Comparison of ENCODE assay signal across 18 cellular contexts in the genomic region with DNA sequence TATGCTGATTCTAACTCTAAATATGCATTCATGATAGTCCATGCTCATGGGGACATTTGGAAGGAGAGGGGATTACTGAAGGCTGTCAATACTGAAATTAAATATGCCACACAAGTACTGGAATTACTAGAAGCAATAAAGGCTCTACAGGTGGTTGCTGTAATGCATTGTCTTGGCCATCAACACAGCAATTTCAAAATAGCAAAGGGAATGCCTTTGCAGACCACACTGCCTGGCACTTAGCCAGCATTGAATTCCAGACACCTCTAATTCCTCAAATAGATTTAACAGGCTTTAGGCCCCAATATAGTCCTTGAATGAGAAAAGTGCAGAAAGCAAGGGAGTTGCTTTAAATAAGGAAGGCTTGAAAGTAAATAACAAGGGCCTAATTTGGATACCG.
DNase-seq lines count a peak whose midpoint lies in the region; ATAC-seq, FAIRE-seq and TF ChIP-seq lines count a peak whose summit lies in the region.
"Had no signal": no experiment of that assay in that cellular context is flagged by ENCODE, and none has a peak within 500 bp of the region (broad histone marks: within the 10 kb centered on the region; RNA-seq: fewer than 3 reads in every experiment).

No MANE protein-coding gene starts in this region.

- no peaks in the 10 kb centered on the region for H3K27me3 ChIP-seq in H9 (ENCODE audit: insufficient read depth, low read length)
- no peaks in the 10 kb centered on the region for H3K27me3 ChIP-seq in PC-9 (ENCODE audit: insufficient read depth, low read depth)
- no peaks in the 10 kb centered on the region for H3K27me3 ChIP-seq in aorta (ENCODE audit: control insufficient read depth in 1 of 2, insufficient read depth in 2 of 2, low read length in 1 of 2)
- H3K27me3 ChIP-seq in pancreas, result no peaks in the 10 kb centered on the region
- H3K27me3 ChIP-seq: BLaER1 treated with 17β-estradiol and CSF1 and Interleukin-3, amounts not matched to agents 10 nM and 100 nM had no signal

- H3K9me2 ChIP-seq in PC-9 (ENCODE audit: insufficient read depth), result no peaks in the 10 kb centered on the region

- H3K4me1 ChIP-seq in H9 (ENCODE audit: insufficient read depth, low read length) (peaks cover 4% of the 10 kb centered on the region; the same call in 1 of the 2 replicates), PC-9 (replicated peaks; ENCODE audit: insufficient read depth) (peaks cover 26% of the 10 kb centered on the region), aorta (ENCODE audit: control insufficient read depth in 1 of 2, insufficient read depth in 2 of 2, low read length in 2 of 2) (peaks cover 3 to 11% of the 10 kb centered on the region in 2 donors), pancreas (no peaks in the 10 kb centered on the region)

- H3K9ac ChIP-seq in H9 (ENCODE audit: extremely low read depth, insufficient read length, low read length), result no peak overlapping the region
- H3K9ac ChIP-seq: BLaER1 treated with 17β-estradiol and CSF1 and Interleukin-3, amounts not matched to agents 10 nM and 100 nM; KMS-11 had no signal

- H3K56ac ChIP-seq in H9 (ENCODE audit: insufficient read length, low read depth, low read length), result no peak overlapping the region

- H3F3A ChIP-seq in PC-9 (ENCODE audit: insufficient read depth, low read depth), result no peaks in the 10 kb centered on the region

- H4K20me1 ChIP-seq in H9 (ENCODE audit: control insufficient read depth, insufficient read depth, insufficient read length), result no peaks in the 10 kb centered on the region
- H4K20me1 ChIP-seq in PC-9 (ENCODE audit: insufficient read depth), result no peaks in the 10 kb centered on the region
- H4K20me1 ChIP-seq: BLaER1 treated with 17β-estradiol and CSF1 and Interleukin-3, amounts not matched to agents 10 nM and 100 nM had no signal

- H2BK20ac ChIP-seq in H9 (ENCODE audit: low read depth, low read length, poor library complexity, severe bottlenecking), result no peak overlapping the region

- DNase-seq in H9, result no peak
- peak; percentile 52 to 54 for DNase-seq in PC-9
- peak; percentile 76 for DNase-seq in glomerular visceral epithelial cell (ENCODE audit: extremely low spot score)
- peak; percentile 6 for DNase-seq in non-pigmented ciliary epithelial cell (ENCODE audit: low read depth)
- no peak for DNase-seq in DMS153 treated with DMSO at 0.1 percent for 48 hours (lab: John Stamatoyannopoulos, UW; ENCODE audit: unreplicated experiment)
- no peak for DNase-seq in aorta
- no peak for DNase-seq in pancreas
- DNase-seq: activated CD4-positive, CD25-positive, alpha-beta regulatory T cell; activated effector memory CD4-positive, alpha-beta T cell treated with anti-CD3 and anti-CD28 coated beads, Interleukin-2, amount 50 U/mL, for 16 hours; DMS79 treated with DMSO at 0.1 percent for 48 hours; NCI-H1417 treated with DMSO at 0.1 percent for 48 hours; NCI-H524; nucleus accumbens had no signal

- H3K36me3 Mint-ChIP-seq in H9 (ENCODE audit: insufficient read depth in 1 of 3, low read depth in 3 of 3), result peaks cover 1 to 7% (median 2%) of the 10 kb centered on the region in 3 experiments; a peak in 3 of 7 replicates

- H3K4me3 ChIP-seq in PC-9 (no peak overlapping the region), aorta (ENCODE audit: low read length in 2 of 2) (no peak overlapping the region), pancreas (no peak overlapping the region)
- H3K4me3 ChIP-seq: BLaER1 treated with 17β-estradiol and CSF1 and Interleukin-3, amounts not matched to agents 10 nM and 100 nM had no signal

- H3K4me2 ChIP-seq in H9 (ENCODE audit: insufficient read depth, insufficient read length, low read length) (no peak overlapping the region), PC-9 (peak overlapping the region; percentile 35)
- H3K4me2 ChIP-seq: KMS-11 had no signal

- no peak overlapping the region for H2AFZ ChIP-seq in H9 (ENCODE audit: low read length)
- no peak overlapping the region for H2AFZ ChIP-seq in PC-9

- FAIRE-seq in pancreas (lab: Jason Lieb, UNC), result no peak
- FAIRE-seq: RCC 7860 had no signal

- no peak overlapping the region for H4K91ac ChIP-seq in H9 (ENCODE audit: insufficient read length, low read depth, low read length)

- H3K14ac ChIP-seq in H9 (ENCODE audit: insufficient read depth, low read length), result no peak overlapping the region

- intact Hi-C loops in PC-9 (cut with micrococcal nuclease; ENCODE audit: unreplicated experiment) (no loop called here), aorta (cut with DNase I) (no loop called here), pancreas (cut with DNase I) (no loop called here)

- H3K79me2 ChIP-seq in H9 (ENCODE audit: insufficient read depth, low read length) (no peaks in the 10 kb centered on the region), PC-9 (ENCODE audit: low read depth) (no peaks in the 10 kb centered on the region)

- no CpG with 5 or more reads among the region's 1 CpG for WGBS in H9 (ENCODE audit: extremely low coverage, insufficient read length, low lambda C conversion rate)
- 25 to 42% methylated on average over 1 of the region's 1 CpG for WGBS in aorta, 2 donors
- WGBS in pancreas, 2 donors, result 55 to 58% methylated on average over 1 of the region's 1 CpG

- no peak overlapping the region for H4K8ac ChIP-seq in H9 (replicated peaks; ENCODE audit: insufficient read length, low read depth, low read length)

- no peak overlapping the region for H2BK5ac ChIP-seq in H9 (ENCODE audit: insufficient read length, low read length)

- peaks cover 6 to 7% of the 10 kb centered on the region in 2 experiments for H3K9me3 Mint-ChIP-seq in H9
- H3K9me3 Mint-ChIP-seq: stimulated activated naive CD8-positive, alpha-beta T cell treated with anti-CD3 and anti-CD28 coated beads, Interleukin-15, Interleukin-2, amounts not matched to agents 100 ng/mL and 50 ng/mL, for 24 hours had no signal

- H4K5ac ChIP-seq in H9 (ENCODE audit: insufficient read length, low read depth, low read length), result no peak overlapping the region

- H3K27me3 Mint-ChIP-seq in H9 (ENCODE audit: low read depth), result no peaks in the 10 kb centered on the region; the same call in 1 of the 2 replicates
- H3K27me3 Mint-ChIP-seq: stimulated activated naive CD8-positive, alpha-beta T cell treated with anti-CD3 and anti-CD28 coated beads, Interleukin-15, Interleukin-2, amounts not matched to agents 100 ng/mL and 50 ng/mL, for 24 hours had no signal

- H3K23me2 ChIP-seq in H9 (ENCODE audit: insufficient read length, low read depth, low read length, poor library complexity, severe bottlenecking), result no peaks in the 10 kb centered on the region

- CTCF ChIA-PET in PC-9 (lab: Charles Lee), result no interaction called here

- no peak overlapping the region for H2BK120ac ChIP-seq in H9 (ENCODE audit: low read depth, low read length, poor library complexity, severe bottlenecking)

- H2BK15ac ChIP-seq in H9 (ENCODE audit: low read depth, low read length), result no peak overlapping the region

- BruUV-seq in PC-9 (replicated peaks; lab: Mats Ljungman, UMichigan), result no TSS peak

- ATAC-seq in aorta (ENCODE audit: low FRiP score) (no peak), pancreas (no peak), HG03342 (IDR thresholded peaks at IDR 0.05; ENCODE audit: unreplicated experiment) (no peak)

- no peak overlapping the region for H2AK5ac ChIP-seq in H9 (ENCODE audit: insufficient read length, low read length)

- no peak overlapping the region for H3K23ac ChIP-seq in H9 (ENCODE audit: insufficient read length, low read depth, low read length)

- no peak overlapping the region for H2BK12ac ChIP-seq in H9 (ENCODE audit: insufficient read length, low read depth, low read length)

- no peak overlapping the region for H3K4me3 Mint-ChIP-seq in H9
- H3K4me3 Mint-ChIP-seq: stimulated activated naive CD8-positive, alpha-beta T cell treated with anti-CD3 and anti-CD28 coated beads, Interleukin-15, Interleukin-2, amounts not matched to agents 100 ng/mL and 50 ng/mL, for 24 hours had no signal

- H3T11ph ChIP-seq in H9 (ENCODE audit: low read length), result no peak overlapping the region

- TF ChIP-seq CTCF in H9 (conservative IDR thresholded peaks at IDR 0.05) (no peak), PC-9 (conservative IDR thresholded peaks at IDR 0.05) (no peak), pancreas (IDR thresholded peaks at IDR 0.05) (no peak)

- POLR2A ChIA-PET in PC-9 (lab: Charles Lee; ENCODE audit: unreplicated experiment), result no interaction called here

- H3K36me3 ChIP-seq in PC-9 (ENCODE audit: low read depth) (no peaks in the 10 kb centered on the region), aorta (ENCODE audit: control insufficient read depth in 1 of 2, insufficient read depth in 2 of 2, low read length in 1 of 2) (no peaks in the 10 kb centered on the region), pancreas (no peaks in the 10 kb centered on the region)
- H3K36me3 ChIP-seq: BLaER1 treated with 17β-estradiol and CSF1 and Interleukin-3, amounts not matched to agents 10 nM and 100 nM had no signal

- H3K27ac Mint-ChIP-seq in H9, result peak overlapping the region in 2 of 3 experiments; percentile 9 to 58; a peak in 3 of 7 replicates
- H3K27ac Mint-ChIP-seq: stimulated activated naive CD8-positive, alpha-beta T cell treated with anti-CD3 and anti-CD28 coated beads, Interleukin-15, Interleukin-2, amounts not matched to agents 100 ng/mL and 50 ng/mL, for 24 hours had no signal

- H3K79me1 ChIP-seq in H9 (ENCODE audit: insufficient read depth, low read depth, low read length, poor library complexity, severe bottlenecking), result no peaks in the 10 kb centered on the region

- no peak overlapping the region for H3K4ac ChIP-seq in H9 (ENCODE audit: low read depth, low read length)

- peaks cover 39 to 61% of the 10 kb centered on the region in 2 experiments for H3K4me1 Mint-ChIP-seq in H9

- H3K27ac ChIP-seq in H9 (ENCODE audit: insufficient read length, low read depth, low read length) (no peak overlapping the region), PC-9 (no peak overlapping the region), aorta (ENCODE audit: low read depth in 1 of 2, low read length in 2 of 2) (peak overlapping the region in 1 of 2 donors; percentile 36), pancreas (no peak overlapping the region)
- H3K27ac ChIP-seq: BLaER1 treated with 17β-estradiol and CSF1 and Interleukin-3, amounts not matched to agents 10 nM and 100 nM; KMS-11 had no signal

- no peak overlapping the region for H3K18ac ChIP-seq in H9 (ENCODE audit: insufficient read length, low read depth, low read length)

- H3K9me3 ChIP-seq in H9 (ENCODE audit: control insufficient read depth, low read depth, low read length) (no peaks in the 10 kb centered on the region), PC-9 (ENCODE audit: insufficient read depth, low read depth) (no peaks in the 10 kb centered on the region), aorta (ENCODE audit: control insufficient read depth, low read length) (no peaks in the 10 kb centered on the region), pancreas (no peaks in the 10 kb centered on the region)

Comparison
In these comparisons a context has a peak if more than half of its experiments do, and no peak if none do; other contexts are left out.
1. DNase-seq: peak in PC-9 (2 of 2), glomerular visceral epithelial cell (single experiment) and non-pigmented ciliary epithelial cell (single experiment); none in H9 (single experiment), DMS153 treated with DMSO at 0.1 percent for 48 hours (single experiment), aorta (0 of 2) and pancreas (0 of 6).